ENCODE assay signal across 10 cellular contexts in the genomic region with DNA sequence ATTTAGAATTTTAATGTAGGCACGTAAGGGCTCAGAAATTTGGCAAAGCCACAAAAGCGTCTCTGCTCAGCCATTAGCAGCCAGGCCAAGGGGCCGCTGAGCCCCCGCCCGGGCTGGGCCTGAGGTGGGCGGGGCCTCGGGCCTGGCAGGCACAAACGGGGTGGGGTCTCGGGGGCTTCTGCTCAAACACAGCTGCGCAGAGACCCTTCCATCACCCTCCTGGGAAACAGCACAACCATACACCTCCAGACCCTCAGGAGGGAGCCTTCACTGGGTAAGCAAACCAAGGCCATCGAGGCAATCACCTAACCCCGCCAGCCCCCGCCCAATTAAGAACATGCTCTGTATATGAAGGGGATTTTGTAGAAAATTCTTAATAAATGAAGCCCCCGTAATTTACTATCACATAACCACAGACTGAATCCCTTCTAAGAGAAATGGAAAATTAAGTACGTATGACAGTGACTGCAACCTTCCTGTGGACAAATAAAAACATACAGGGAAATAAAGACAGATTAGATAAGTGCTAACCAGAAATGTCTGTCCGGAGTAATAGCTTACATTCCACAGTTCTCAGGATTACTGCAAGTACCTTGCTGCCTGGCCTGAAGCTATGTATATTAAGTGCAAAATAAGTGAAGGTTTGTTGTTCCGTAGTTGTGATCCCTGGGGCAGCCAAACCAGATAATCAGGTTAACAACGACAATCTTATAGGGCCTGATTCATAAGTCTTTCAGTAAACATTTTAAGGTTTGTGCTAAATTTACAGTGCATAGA. TPM values are rescaled to one million over a fixed set of nuclear protein-coding genes. Genes with fewer than 3 reads are reported as not detected.
DNase-seq lines count a peak whose midpoint lies in the region; ATAC-seq, FAIRE-seq and TF ChIP-seq lines count a peak whose summit lies in the region.
"Had no signal": no experiment of that assay in that cellular context is flagged by ENCODE, and none has a peak within 500 bp of the region (broad histone marks: within the 10 kb centered on the region; RNA-seq: fewer than 3 reads in every experiment).

No MANE protein-coding gene starts in this region.

- FAIRE-seq in H54 (lab: Jason Lieb, UNC) = no peak

- H3K9me3 Mint-ChIP-seq in activated CD8-positive, alpha-beta memory T cell treated with anti-CD3 and anti-CD28 coated beads, Interleukin-2, amount 10 ng/mL, durations not matched to agents 7 days and 5 days (ENCODE audit: low read depth) = no peaks in the 10 kb centered on the region
- H3K9me3 Mint-ChIP-seq: activated B cell treated with CpG ODN at 0.5 μM for 24 hours had no signal

- H3K27me3 ChIP-seq in lung (ENCODE audit: control insufficient read depth, insufficient read depth) (no peaks in the 10 kb centered on the region), transverse colon (no peaks in the 10 kb centered on the region)

- intact Hi-C loops in transverse colon (cut with DNase I; ENCODE audit: low total_unique reads) = no loop called here

- H3K36me3 ChIP-seq in lung (ENCODE audit: control insufficient read depth in 2 of 2, insufficient read depth in 2 of 2, low read length in 2 of 2) = peaks cover 0 to 3% of the 10 kb centered on the region in 2 donors
- no peaks in the 10 kb centered on the region for H3K36me3 ChIP-seq in transverse colon

- 38 to 65% methylated on average over 18 of the region's 18 CpGs for WGBS in lung, 2 donors
- WGBS in transverse colon (ENCODE audit: low coverage in 1 of 2), 2 donors = 22 to 35% methylated on average over 3 to 18 of the region's 18 CpGs

- ATAC-seq in activated CD8-positive, alpha-beta memory T cell treated with anti-CD3 and anti-CD28 coated beads, Interleukin-2, amount 10 ng/mL, durations not matched to agents 7 days and 5 days = no peak
- ATAC-seq in lung (ENCODE audit: insufficient read depth, low FRiP score) = no peak
- ATAC-seq in GM21825 (IDR thresholded peaks at IDR 0.05; ENCODE audit: unreplicated experiment) = no peak

- H3K9me3 ChIP-seq in lung (ENCODE audit: control insufficient read depth in 2 of 2, insufficient read depth in 1 of 2, low read length in 1 of 2) (no peaks in the 10 kb centered on the region), transverse colon (no peaks in the 10 kb centered on the region)

- H3K4me1 Mint-ChIP-seq in activated CD8-positive, alpha-beta memory T cell treated with anti-CD3 and anti-CD28 coated beads, Interleukin-2, amount 10 ng/mL, durations not matched to agents 7 days and 5 days = peaks cover 76% of the 10 kb centered on the region

- TF ChIP-seq CTCF in lung (IDR thresholded peaks at IDR 0.05; ENCODE audit: control extremely low read depth, extremely low read depth) (no peak), transverse colon (IDR thresholded peaks at IDR 0.05) (no peak)

- peak overlapping the region; percentile 60 for H3K4me3 ChIP-seq in lung
- peak overlapping the region in 3 of 4 donors; percentile 58 to 80 (median 67) for H3K4me3 ChIP-seq in transverse colon

- in situ Hi-C loops in transverse colon (cut with MboI; ENCODE audit: low pct_ligation_motif_present in 1 of 4, low pct_unique_long_range_greater_than_20kb in 1 of 4, low sequenced_read_pairs in 3 of 4) = no loop called here

- H3K4me3 Mint-ChIP-seq in activated CD8-positive, alpha-beta memory T cell treated with anti-CD3 and anti-CD28 coated beads, Interleukin-2, amount 10 ng/mL, durations not matched to agents 7 days and 5 days = peak overlapping the region; percentile 92
- H3K4me3 Mint-ChIP-seq: activated B cell treated with CpG ODN at 0.5 μM for 24 hours had no signal

- DNase-seq in activated CD8-positive, alpha-beta memory T cell treated with anti-CD3 and anti-CD28 coated beads, Interleukin-2, amount 10 ng/mL, durations not matched to agents 7 days and 5 days = no peak
- DNase-seq in activated CD8-positive, alpha-beta memory T cell treated with anti-CD3 and anti-CD28 coated beads, Interleukin-2, amount 50 U/mL, for 48 hours = no peak
- peak; percentile 73 for DNase-seq in dermis blood vessel endothelial cell
- no peak for DNase-seq in lung (ENCODE audit: low spot score)
- DNase-seq in transverse colon = no peak
- DNase-seq in NCI-H2196 treated with DMSO at 0.1 percent for 48 hours (lab: John Stamatoyannopoulos, UW; ENCODE audit: unreplicated experiment) = no peak
- no peak for DNase-seq in H54 (ENCODE audit: insufficient read length, low spot score)
- DNase-seq: activated B cell treated with CpG ODN at 0.5 μM for 24 hours had no signal

- H3K27me3 Mint-ChIP-seq in activated CD8-positive, alpha-beta memory T cell treated with anti-CD3 and anti-CD28 coated beads, Interleukin-2, amount 10 ng/mL, durations not matched to agents 7 days and 5 days = no peaks in the 10 kb centered on the region
- H3K27me3 Mint-ChIP-seq: activated B cell treated with CpG ODN at 0.5 μM for 24 hours had no signal

- peak overlapping the region; percentile 45 for H3K27ac Mint-ChIP-seq in activated CD8-positive, alpha-beta memory T cell treated with anti-CD3 and anti-CD28 coated beads, Interleukin-2, amount 10 ng/mL, durations not matched to agents 7 days and 5 days
- H3K27ac Mint-ChIP-seq: activated B cell treated with CpG ODN at 0.5 μM for 24 hours had no signal

- TF ChIP-seq POLR2A in transverse colon (IDR thresholded peaks at IDR 0.05) (no peak), H54 (IDR thresholded peaks at IDR 0.05; ENCODE audit: low read depth, low read length) (no peak)

- no peak for TF ChIP-seq EP300 in transverse colon (IDR thresholded peaks at IDR 0.05; ENCODE audit: low read depth)

- CTCF ChIA-PET in activated CD8-positive, alpha-beta memory T cell treated with anti-CD3 and anti-CD28 coated beads, Interleukin-2, amount 10 ng/mL, durations not matched to agents 7 days and 5 days (lab: Charles Lee) = interaction anchor here (1.4 to 6.8 kb wide), 3 partner anchors 7 to 267 kb away, joined by 9 to 37 read pairs (median 37); no protein-coding TSS in a partner anchor

- H3K4me1 ChIP-seq in lung (ENCODE audit: control insufficient read depth in 2 of 2, insufficient read depth in 2 of 2, low read length in 2 of 2) (peaks cover 0 to 5% of the 10 kb centered on the region in 2 donors), transverse colon (peaks cover 8 to 34% (median 18%) of the 10 kb centered on the region in 4 donors)

- H3K36me3 Mint-ChIP-seq in activated CD8-positive, alpha-beta memory T cell treated with anti-CD3 and anti-CD28 coated beads, Interleukin-2, amount 10 ng/mL, durations not matched to agents 7 days and 5 days = peaks cover 54% of the 10 kb centered on the region

- peak overlapping the region; percentile 90 to 91 for H3K27ac ChIP-seq in lung (ENCODE audit: low read depth in 1 of 2, low read length in 1 of 2)
- H3K27ac ChIP-seq in transverse colon = peak overlapping the region; percentile 89 to 94 (median 93)
- H3K27ac ChIP-seq: BLaER1 treated with 17β-estradiol and CSF1 and Interleukin-3, amounts not matched to agents 10 nM and 100 nM had no signal

RNA-seq across cellular contexts. Expression of a gene that starts 3.0 kb away (rescaled TPM):
- total RNA-seq in activated CD8-positive, alpha-beta memory T cell treated with anti-CD3 and anti-CD28 coated beads, Interleukin-2, amount 10 ng/mL, durations not matched to agents 7 days and 5 days = 100 to 1,000 TPM in 1 of 2 experiments, 10 to 100 TPM in 1; 84.5 to 114 TPM
- total RNA-seq in dermis blood vessel endothelial cell (158 and 173 TPM in 2 replicates), lung (100 to 1,000 TPM; 149 to 158 TPM), transverse colon (10 to 100 TPM; 34.6 to 82.7 (median 72.3) TPM)
- 100 to 1,000 TPM in 1 of 2 donors, 10 to 100 TPM in 1; 28.2 to 101 TPM for polyA plus RNA-seq in lung
